ENCODE assay signal across 8 cellular contexts in the genomic region with DNA sequence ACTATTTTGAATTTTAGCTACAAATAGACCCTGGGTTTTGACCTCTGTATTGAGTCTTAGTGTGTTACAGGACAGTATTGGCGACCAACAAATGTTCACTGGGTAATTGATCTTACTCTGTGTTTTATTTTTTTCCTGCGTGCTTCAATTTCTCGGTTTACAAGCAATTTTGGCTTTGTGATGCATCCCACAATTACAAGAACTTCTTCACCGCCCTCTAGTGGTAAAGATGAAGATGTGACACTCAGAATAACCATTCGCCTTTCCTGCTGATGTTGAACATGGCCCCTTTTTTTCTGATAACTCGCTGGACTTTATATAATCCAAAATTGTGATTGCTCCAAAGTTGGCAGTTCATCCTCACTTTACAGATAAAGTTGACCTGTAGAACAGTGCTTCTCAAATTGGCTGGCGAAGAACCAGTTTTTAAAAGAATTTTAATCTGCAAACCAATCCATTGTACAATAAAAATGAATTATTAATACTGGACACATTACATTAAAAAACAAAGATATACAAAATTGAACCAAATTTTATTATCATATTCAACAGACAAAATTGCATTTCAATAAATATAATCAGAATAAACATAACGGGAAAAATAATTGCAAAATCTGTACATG. TPM values are rescaled to one million over a fixed set of nuclear protein-coding genes. Genes with fewer than 3 reads are reported as not detected.
DNase-seq lines count a peak whose midpoint lies in the region; ATAC-seq lines count a peak whose summit lies in the region.

No MANE protein-coding gene starts in this region.

- H3K27ac ChIP-seq in temporal lobe (ENCODE audit: low read depth, low read length) = peak overlapping the region; percentile 53

- no peak for ATAC-seq in GM21528 (IDR thresholded peaks at IDR 0.05; ENCODE audit: low FRiP score, unreplicated experiment)
- ATAC-seq in GM21447 (IDR thresholded peaks at IDR 0.05; ENCODE audit: unreplicated experiment) = no peak

- DNase-seq in Daoy (ENCODE audit: low read depth) (peak; percentile 23), H4 (ENCODE audit: low spot score) (peak; percentile 76), NCI-H345 treated with DMSO at 0.1 percent for 48 hours (lab: John Stamatoyannopoulos, UW; ENCODE audit: unreplicated experiment) (peak; percentile 30), astrocyte of the hippocampus (ENCODE audit: low read depth, low spot score) (peak; percentile 69), inferior parietal cortex (ENCODE audit: extremely low spot score) (peak; percentile 82)

RNA-seq across cellular contexts. Expression of gene SMC3, which starts 20.2 kb away (rescaled TPM):
- 39.8 and 43.2 TPM in 2 replicates for total RNA-seq in Daoy (2014; rRNA removed; shearing (Covaris generic))
- 28.9 and 32.9 TPM in 2 replicates for total RNA-seq in H4 (2014; rRNA removed; shearing (Covaris generic))
- 58.3 TPM for total RNA-seq in temporal lobe

RNA-seq across cellular contexts. Expression of gene DUSP5, which starts 49.5 kb away (rescaled TPM):
- total RNA-seq in Daoy (2014; rRNA removed; shearing (Covaris generic)) = 9.1 and 9.9 TPM in 2 replicates
- total RNA-seq in H4 (2014; rRNA removed; shearing (Covaris generic)) = 5.4 and 10.5 TPM in 2 replicates
- total RNA-seq in temporal lobe = 3.0 TPM

Comparison
In these comparisons a context has a peak if more than half of its experiments do, and no peak if none do; other contexts are left out.
1. DNase-seq: peak in every context shown above with its lines; median percentile 82 in inferior parietal cortex; 76 in H4; 69 in astrocyte of the hippocampus; 30 in NCI-H345 treated with DMSO at 0.1 percent for 48 hours; 23 in Daoy.